In the genomic region with DNA sequence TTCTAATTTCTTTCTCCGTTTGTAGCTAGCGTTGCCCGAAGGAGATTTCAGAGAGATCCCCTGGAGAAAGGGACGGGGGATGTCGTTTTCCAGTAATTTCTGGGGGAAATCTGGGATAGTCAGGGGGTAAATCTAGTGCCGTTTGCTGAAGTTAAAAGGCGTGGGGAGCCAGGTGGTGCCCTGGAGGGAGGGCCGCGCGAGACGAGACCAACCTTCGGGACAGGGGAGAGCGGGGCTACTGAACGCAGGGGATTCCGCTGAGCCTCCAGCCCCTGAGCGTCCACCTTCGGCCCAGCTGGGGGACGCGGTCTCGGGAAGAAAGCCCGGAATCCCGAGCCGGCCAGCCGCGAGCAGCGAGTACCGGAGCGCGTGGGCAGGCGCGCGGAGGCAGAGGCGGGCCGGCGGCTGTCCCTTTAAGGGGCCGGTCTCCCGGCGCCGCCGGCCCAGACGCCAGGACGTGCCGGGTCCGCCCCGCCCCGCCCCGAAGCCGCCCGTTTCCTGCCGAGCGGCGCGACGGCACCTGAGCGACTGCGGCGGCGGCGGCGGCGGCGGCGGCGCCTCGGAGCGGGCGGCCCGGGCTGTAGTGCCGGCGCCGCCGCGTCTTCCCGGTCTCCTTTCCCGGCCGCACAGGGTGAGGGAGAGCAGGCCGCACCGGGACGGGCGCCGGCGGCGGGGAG, we compare ENCODE assay signal across 1 cellular context.
TF ChIP-seq lines count a peak whose summit lies in the region.

TSS of gene KTN1 (plus strand) at position 484 of the 677 bp plus-strand sequence. CDS start 31,842 bp downstream, outside the sequence.

TF ChIP-seq in SK-N-SH, 30 proteins besides CTCF, POLR2A, EP300 and RAD21 (continued from another document):
- TF ChIP-seq USF1 (IDR thresholded peaks at IDR 0.05; ENCODE audit: borderline replicate concordance, low read depth) (no peak), USF2 (IDR thresholded peaks at IDR 0.05; ENCODE audit: borderline replicate concordance, low read depth, low read length) (no peak), RXRA (IDR thresholded peaks at IDR 0.05; ENCODE audit: borderline replicate concordance, low read depth) (no peak), REST (IDR thresholded peaks at IDR 0.05; ENCODE audit: low read depth, low read length) (no peak), FOXM1 (IDR thresholded peaks at IDR 0.05; ENCODE audit: low read depth) (no peak), MEF2A (IDR thresholded peaks at IDR 0.05; ENCODE audit: borderline replicate concordance, low read depth) (no peak), POLR2AphosphoS5 (IDR thresholded peaks at IDR 0.05; ENCODE audit: low read depth, low read length) (peak; percentile 67; the same call in 1 of the 2 replicates), RFX5 (IDR thresholded peaks at IDR 0.05; ENCODE audit: low read length) (no peak), MXI1 (IDR thresholded peaks at IDR 0.05; ENCODE audit: low read depth, low read length) (peak; percentile 82), NFIC (IDR thresholded peaks at IDR 0.05; ENCODE audit: borderline replicate concordance) (no peak), YY1 (IDR thresholded peaks at IDR 0.05; ENCODE audit: low read depth) (no peak), FOSL2 (IDR thresholded peaks at IDR 0.05; ENCODE audit: borderline replicate concordance, low read depth) (no peak), ELF1 (IDR thresholded peaks at IDR 0.05) (no peak), CHD2 (IDR thresholded peaks at IDR 0.05; ENCODE audit: low read length, partially characterized antibody) (peak; percentile 49), RCOR1 (IDR thresholded peaks at IDR 0.05; ENCODE audit: low read length) (no peak), NRF1 (IDR thresholded peaks at IDR 0.05; ENCODE audit: low read depth, low read length) (0 out of 2 replicates have a peak, but pooled peaks have one; percentile 14), GATA2 (CRISPR knock-in tag; IDR thresholded peaks at IDR 0.05) (no peak), TAF1 (IDR thresholded peaks at IDR 0.05; ENCODE audit: borderline replicate concordance, low read depth, low read length) (no peak), SIN3A (IDR thresholded peaks at IDR 0.05; ENCODE audit: borderline replicate concordance, low read depth, low read length) (no peak), TEAD4 (IDR thresholded peaks at IDR 0.05; ENCODE audit: borderline replicate concordance, insufficient read depth) (no peak), FOXJ3 (CRISPR knock-in tag; IDR thresholded peaks at IDR 0.05) (no peak), SMC3 (IDR thresholded peaks at IDR 0.05; ENCODE audit: low read depth, low read length) (no peak)
- TF ChIP-seq, protein P1, sequence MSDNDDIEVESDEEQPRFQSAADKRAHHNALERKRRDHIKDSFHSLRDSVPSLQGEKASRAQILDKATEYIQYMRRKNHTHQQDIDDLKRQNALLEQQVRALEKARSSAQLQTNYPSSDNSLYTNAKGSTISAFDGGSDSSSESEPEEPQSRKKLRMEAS (IDR thresholded peaks at IDR 0.05; ENCODE audit: low read depth): peak; percentile 81
- TF ChIP-seq, protein P2, sequence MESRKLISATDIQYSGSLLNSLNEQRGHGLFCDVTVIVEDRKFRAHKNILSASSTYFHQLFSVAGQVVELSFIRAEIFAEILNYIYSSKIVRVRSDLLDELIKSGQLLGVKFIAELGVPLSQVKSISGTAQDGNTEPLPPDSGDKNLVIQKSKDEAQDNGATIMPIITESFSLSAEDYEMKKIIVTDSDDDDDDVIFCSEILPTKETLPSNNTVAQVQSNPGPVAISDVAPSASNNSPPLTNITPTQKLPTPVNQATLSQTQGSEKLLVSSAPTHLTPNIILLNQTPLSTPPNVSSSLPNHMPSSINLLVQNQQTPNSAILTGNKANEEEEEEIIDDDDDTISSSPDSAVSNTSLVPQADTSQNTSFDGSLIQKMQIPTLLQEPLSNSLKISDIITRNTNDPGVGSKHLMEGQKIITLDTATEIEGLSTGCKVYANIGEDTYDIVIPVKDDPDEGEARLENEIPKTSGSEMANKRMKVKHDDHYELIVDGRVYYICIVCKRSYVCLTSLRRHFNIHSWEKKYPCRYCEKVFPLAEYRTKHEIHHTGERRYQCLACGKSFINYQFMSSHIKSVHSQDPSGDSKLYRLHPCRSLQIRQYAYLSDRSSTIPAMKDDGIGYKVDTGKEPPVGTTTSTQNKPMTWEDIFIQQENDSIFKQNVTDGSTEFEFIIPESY (IDR thresholded peaks at IDR 0.05; ENCODE audit: borderline replicate concordance, low read depth): no peak
- TF ChIP-seq, protein P3, sequence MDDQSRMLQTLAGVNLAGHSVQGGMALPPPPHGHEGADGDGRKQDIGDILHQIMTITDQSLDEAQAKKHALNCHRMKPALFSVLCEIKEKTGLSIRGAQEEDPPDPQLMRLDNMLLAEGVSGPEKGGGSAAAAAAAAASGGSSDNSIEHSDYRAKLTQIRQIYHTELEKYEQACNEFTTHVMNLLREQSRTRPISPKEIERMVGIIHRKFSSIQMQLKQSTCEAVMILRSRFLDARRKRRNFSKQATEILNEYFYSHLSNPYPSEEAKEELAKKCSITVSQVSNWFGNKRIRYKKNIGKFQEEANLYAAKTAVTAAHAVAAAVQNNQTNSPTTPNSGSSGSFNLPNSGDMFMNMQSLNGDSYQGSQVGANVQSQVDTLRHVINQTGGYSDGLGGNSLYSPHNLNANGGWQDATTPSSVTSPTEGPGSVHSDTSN (IDR thresholded peaks at IDR 0.05): no peak
- TF ChIP-seq, protein P4, sequence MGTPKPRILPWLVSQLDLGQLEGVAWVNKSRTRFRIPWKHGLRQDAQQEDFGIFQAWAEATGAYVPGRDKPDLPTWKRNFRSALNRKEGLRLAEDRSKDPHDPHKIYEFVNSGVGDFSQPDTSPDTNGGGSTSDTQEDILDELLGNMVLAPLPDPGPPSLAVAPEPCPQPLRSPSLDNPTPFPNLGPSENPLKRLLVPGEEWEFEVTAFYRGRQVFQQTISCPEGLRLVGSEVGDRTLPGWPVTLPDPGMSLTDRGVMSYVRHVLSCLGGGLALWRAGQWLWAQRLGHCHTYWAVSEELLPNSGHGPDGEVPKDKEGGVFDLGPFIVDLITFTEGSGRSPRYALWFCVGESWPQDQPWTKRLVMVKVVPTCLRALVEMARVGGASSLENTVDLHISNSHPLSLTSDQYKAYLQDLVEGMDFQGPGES (IDR thresholded peaks at IDR 0.05; ENCODE audit: low read depth, low read length): no peak
